Comparison of ENCODE assay signal across 8 cellular contexts in genomic region chr13:50244913-50245574, GRCh38.
DNase-seq lines count a peak whose midpoint lies in the region; ATAC-seq and TF ChIP-seq lines count a peak whose summit lies in the region.

No MANE protein-coding gene starts in this region.

- no peaks in the 10 kb centered on the region for H3K4me1 Mint-ChIP-seq in endodermal cell

- 74 to 81% methylated on average over 4 to 5 of the region's 5 CpGs for WGBS in endodermal cell (ENCODE audit: insufficient coverage in 1 of 2, insufficient read length in 1 of 2), 2 experiments

- no peaks in the 10 kb centered on the region for H3K9me3 ChIP-seq in SJSA1 (replicated peaks)
- peaks cover 2% of the 10 kb centered on the region for H3K9me3 ChIP-seq in skeletal muscle satellite cell (replicated peaks; ENCODE audit: low read length)
- no peaks in the 10 kb centered on the region for H3K9me3 ChIP-seq in endodermal cell (ENCODE audit: control insufficient read depth, low read length)

- H3K27ac ChIP-seq in SJSA1, result peak overlapping the region; percentile 50
- H3K27ac ChIP-seq in endodermal cell (ENCODE audit: low read depth, low read length), result no peak overlapping the region

- H3K36me3 ChIP-seq in SJSA1 (no peaks in the 10 kb centered on the region), skeletal muscle satellite cell (ENCODE audit: insufficient read depth, low read length) (no peaks in the 10 kb centered on the region), endodermal cell (ENCODE audit: control insufficient read depth, insufficient read depth, low read length) (no peaks in the 10 kb centered on the region)

- H3K27me3 ChIP-seq in SJSA1 (replicated peaks), result no peaks in the 10 kb centered on the region
- peaks cover 18% of the 10 kb centered on the region for H3K27me3 ChIP-seq in skeletal muscle satellite cell (ENCODE audit: control insufficient read depth, insufficient read depth, low read length)
- no peaks in the 10 kb centered on the region for H3K27me3 ChIP-seq in endodermal cell (ENCODE audit: control insufficient read depth, insufficient read depth, low read length, poor library complexity, severe bottlenecking)

- H3K4me3 ChIP-seq in AG09309 (ENCODE audit: control insufficient read depth, low read depth, low read length) (no peak overlapping the region), SJSA1 (no peak overlapping the region), choroid plexus epithelial cell (ENCODE audit: low read depth, low read length) (no peak overlapping the region), skeletal muscle satellite cell (ENCODE audit: low read length) (peak overlapping the region; percentile 28), endodermal cell (ENCODE audit: low read length) (no peak overlapping the region)

- no peak overlapping the region for H3K27ac Mint-ChIP-seq in endodermal cell

- H3K4me2 ChIP-seq in skeletal muscle satellite cell (ENCODE audit: low read length), result peak overlapping the region; percentile 45

- TF ChIP-seq CTCF in AG09309 (IDR thresholded peaks at IDR 0.05; ENCODE audit: control insufficient read depth, insufficient read depth, low read depth, low read length, missing control alignments) (no peak), choroid plexus epithelial cell (conservative IDR thresholded peaks at IDR 0.05; ENCODE audit: low read depth, low read length) (no peak), endodermal cell (conservative IDR thresholded peaks at IDR 0.05) (no peak)

- no peaks in the 10 kb centered on the region for H3K36me3 Mint-ChIP-seq in endodermal cell (ENCODE audit: low read depth)

- H3K27me3 Mint-ChIP-seq in endodermal cell (ENCODE audit: insufficient read depth), result no peaks in the 10 kb centered on the region

- ATAC-seq in GM19023 (IDR thresholded peaks at IDR 0.05; ENCODE audit: unreplicated experiment), result peak; percentile 89
- peak; percentile 87 for ATAC-seq in HG03135 (IDR thresholded peaks at IDR 0.05; ENCODE audit: unreplicated experiment)

- H3K9ac ChIP-seq in skeletal muscle satellite cell (ENCODE audit: low read depth, low read length), result no peak overlapping the region
- H3K9ac ChIP-seq in endodermal cell (ENCODE audit: extremely low read depth, low read length, poor library complexity, severe bottlenecking), result no peak overlapping the region

- H3K4me1 ChIP-seq in SJSA1 (replicated peaks) (peaks cover 28% of the 10 kb centered on the region), skeletal muscle satellite cell (ENCODE audit: control insufficient read depth, insufficient read depth, low read length) (peaks cover 15% of the 10 kb centered on the region), endodermal cell (ENCODE audit: control insufficient read depth, insufficient read depth, low read length) (peaks cover 4% of the 10 kb centered on the region)

- DNase-seq in AG09309 (ENCODE audit: low read depth) (peak; percentile 33), SJSA1 (ENCODE audit: low read depth in 1 of 2, low spot score in 2 of 2) (peak; percentile 74 to 81), choroid plexus epithelial cell (ENCODE audit: low read depth) (peak; percentile 88), endodermal cell (no peak), GOT3 (lab: John Stamatoyannopoulos, UW) (no peak)

- no peaks in the 10 kb centered on the region for H3K9me3 Mint-ChIP-seq in endodermal cell

- no peak overlapping the region for H3K4me3 Mint-ChIP-seq in endodermal cell

Comparison
In these comparisons a context has a peak if more than half of its experiments do, and no peak if none do; other contexts are left out.
1. DNase-seq: peak in AG09309 (single experiment), SJSA1 (2 of 2) and choroid plexus epithelial cell (single experiment); none in endodermal cell (single experiment) and GOT3 (single experiment).